In the genomic region with DNA sequence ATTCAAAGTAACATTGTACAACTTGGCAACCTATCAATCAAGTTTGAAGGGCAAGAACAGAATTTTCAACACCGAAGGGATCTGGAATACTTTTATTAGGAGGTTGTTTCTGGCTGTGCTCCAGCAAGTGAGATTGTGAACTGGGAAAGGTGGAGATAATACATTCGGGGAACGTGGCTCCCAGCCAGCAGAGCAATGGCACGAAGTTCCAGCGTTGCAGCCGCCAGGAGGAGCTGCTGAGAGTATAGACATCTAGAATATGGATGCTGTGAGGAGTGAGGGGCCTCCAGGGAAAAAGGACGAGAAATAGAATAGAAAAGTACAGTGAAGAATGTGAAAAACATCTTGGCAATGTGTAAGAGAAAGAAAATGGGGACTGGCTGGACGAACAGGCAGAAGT, we compare ENCODE assay signal across 10 cellular contexts.
DNase-seq lines count a peak whose midpoint lies in the region; ATAC-seq and TF ChIP-seq lines count a peak whose summit lies in the region.
"Had no signal": no experiment of that assay in that cellular context is flagged by ENCODE, and none has a peak within 500 bp of the region (broad histone marks: within the 10 kb centered on the region; RNA-seq: fewer than 3 reads in every experiment).

No MANE protein-coding gene starts in this region.

- ATAC-seq in left ventricle myocardium superior (no peak), GM21390 (IDR thresholded peaks at IDR 0.05; ENCODE audit: unreplicated experiment) (no peak)

- no peak overlapping the region for H2AFZ ChIP-seq in hepatocyte

- H4K20me1 ChIP-seq in hepatocyte (ENCODE audit: insufficient read depth, poor library complexity, severe bottlenecking): no peaks in the 10 kb centered on the region

- H3K27ac ChIP-seq in right atrium auricular region: no peak overlapping the region
- no peak overlapping the region for H3K27ac ChIP-seq in hepatocyte
- no peak overlapping the region for H3K27ac ChIP-seq in thyroid gland
- H3K27ac ChIP-seq: cardiac muscle cell had no signal

- TF ChIP-seq CTCF in right atrium auricular region (IDR thresholded peaks at IDR 0.05) (no peak), hepatocyte (IDR thresholded peaks at IDR 0.05; ENCODE audit: poor library complexity) (peak; percentile 54), thyroid gland (IDR thresholded peaks at IDR 0.05) (peak in 3 of 6 experiments; percentile 40 to 55 (median 53))

- WGBS in hepatocyte (ENCODE audit: low lambda C conversion rate, missing lambda C conversion rate): 20% methylated on average over 8 of the region's 8 CpGs
- 13 to 15% methylated on average over 8 of the region's 8 CpGs for WGBS in thyroid gland, 2 donors

- TF ChIP-seq POLR2A in thyroid gland (IDR thresholded peaks at IDR 0.05): no peak

- H3K79me2 ChIP-seq in hepatocyte: no peaks in the 10 kb centered on the region

- DNase-seq in left ventricle myocardium superior (peak; percentile 40), right atrium auricular region (ENCODE audit: low spot score) (no peak), NCI-H510A (lab: John Stamatoyannopoulos, UW) (peak; percentile 16), hepatocyte (ENCODE audit: low spot score) (peak; percentile 69), thyroid gland (peak; percentile 56 to 63), NCI-H2107 treated with DMSO at 0.1 percent for 48 hours (lab: John Stamatoyannopoulos, UW; ENCODE audit: unreplicated experiment) (no peak), globus pallidus (ENCODE audit: low spot score) (no peak)
- DNase-seq: EL had no signal

- H3K4me1 ChIP-seq in right atrium auricular region (no peaks in the 10 kb centered on the region), hepatocyte (ENCODE audit: insufficient read depth) (no peaks in the 10 kb centered on the region), thyroid gland (peaks cover 0 to 5% of the 10 kb centered on the region in 2 donors)

- H3K4me2 ChIP-seq in hepatocyte: no peak overlapping the region

- H3K36me3 ChIP-seq in right atrium auricular region (no peaks in the 10 kb centered on the region), hepatocyte (replicated peaks; ENCODE audit: insufficient read depth, low read depth) (no peaks in the 10 kb centered on the region), thyroid gland (no peaks in the 10 kb centered on the region)
- H3K36me3 ChIP-seq: cardiac muscle cell had no signal

- H3K9me3 ChIP-seq in right atrium auricular region (no peaks in the 10 kb centered on the region), hepatocyte (ENCODE audit: low read depth) (no peaks in the 10 kb centered on the region), thyroid gland (no peaks in the 10 kb centered on the region)

- intact Hi-C loops in left ventricle myocardium superior (cut with micrococcal nuclease) (no loop called here), thyroid gland (cut with DNase I) (no loop called here)

- no peak overlapping the region for H3K4me3 ChIP-seq in right atrium auricular region
- H3K4me3 ChIP-seq in hepatocyte: no peak overlapping the region
- no peak overlapping the region for H3K4me3 ChIP-seq in thyroid gland (replicated peaks in 1 of 3)
- H3K4me3 ChIP-seq: cardiac muscle cell had no signal

- H3K9me2 ChIP-seq in hepatocyte (replicated peaks; ENCODE audit: insufficient read depth): no peaks in the 10 kb centered on the region

- no peaks in the 10 kb centered on the region for H3K27me3 ChIP-seq in right atrium auricular region
- H3K27me3 ChIP-seq in hepatocyte: no peaks in the 10 kb centered on the region
- H3K27me3 ChIP-seq in thyroid gland: no peaks in the 10 kb centered on the region
- H3K27me3 ChIP-seq: cardiac muscle cell had no signal

Comparison
In these comparisons a context has a peak if more than half of its experiments do, and no peak if none do; other contexts are left out.
1. DNase-seq: peak in left ventricle myocardium superior (single experiment), NCI-H510A (single experiment), hepatocyte (single experiment) and thyroid gland (2 of 2); none in right atrium auricular region (single experiment), NCI-H2107 treated with DMSO at 0.1 percent for 48 hours (single experiment) and globus pallidus (single experiment).